ENCODE assay signal across 19 cellular contexts in genomic region chr11:60336767-60337391, GRCh38. TPM values are rescaled to one million over a fixed set of nuclear protein-coding genes. Genes with fewer than 3 reads are reported as not detected.
DNase-seq lines count a peak whose midpoint lies in the region; ATAC-seq and TF ChIP-seq lines count a peak whose summit lies in the region.
"Had no signal": no experiment of that assay in that cellular context is flagged by ENCODE, and none has a peak within 500 bp of the region (broad histone marks: within the 10 kb centered on the region; RNA-seq: fewer than 3 reads in every experiment).

No MANE protein-coding gene starts in this region.

- H4K20me1 ChIP-seq in PC-9 (ENCODE audit: insufficient read depth): no peaks in the 10 kb centered on the region

- H3K27me3 ChIP-seq in PC-9 (ENCODE audit: insufficient read depth, low read depth): no peaks in the 10 kb centered on the region

- no peaks in the 10 kb centered on the region for H3K79me2 ChIP-seq in PC-9 (ENCODE audit: low read depth)

- no peaks in the 10 kb centered on the region for H3F3A ChIP-seq in PC-9 (ENCODE audit: insufficient read depth, low read depth)

- no peak overlapping the region for H3K27ac ChIP-seq in PC-9

- POLR2A ChIA-PET in PC-9 (lab: Charles Lee; ENCODE audit: unreplicated experiment): no interaction called here

- H2AFZ ChIP-seq in PC-9: no peak overlapping the region

- H3K36me3 ChIP-seq in PC-9 (ENCODE audit: low read depth): no peaks in the 10 kb centered on the region

- DNase-seq in sciatic nerve (ENCODE audit: low spot score) (no peak), HK-2 (ENCODE audit: unreplicated experiment) (no peak), PC-9 (no peak)
- DNase-seq: activated CD4-positive, CD25-positive, alpha-beta regulatory T cell; activated naive CD8-positive, alpha-beta T cell treated with anti-CD3 and anti-CD28 coated beads, Interleukin-2, amount 50 U/mL, for 24 hours; dorsolateral prefrontal cortex; NCI-H345; SHP77 treated with DMSO at 0.1 percent for 48 hours; T-helper 17 cell had no signal

- H3K9me3 ChIP-seq in PC-9 (ENCODE audit: insufficient read depth, low read depth): no peaks in the 10 kb centered on the region

- H3K9me2 ChIP-seq in PC-9 (ENCODE audit: insufficient read depth): no peaks in the 10 kb centered on the region

- peak; percentile 33 for ATAC-seq in GM18861 (IDR thresholded peaks at IDR 0.05; ENCODE audit: unreplicated experiment)
- ATAC-seq in HG03439 (IDR thresholded peaks at IDR 0.05; ENCODE audit: unreplicated experiment): peak; percentile 49
- peak; percentile 41 for ATAC-seq in sciatic nerve
- ATAC-seq: activated naive CD8-positive, alpha-beta T cell treated with anti-CD3 and anti-CD28 coated beads, Interleukin-2, amount 50 U/mL, for 24 hours; activated T-helper 17 cell treated with anti-CD3 and anti-CD28 coated beads, Interleukin-2, amount 50 U/mL, for 72 hours; T-helper 17 cell had no signal

- no TSS peak for BruUV-seq in PC-9 (replicated peaks; lab: Mats Ljungman, UMichigan)

- TF ChIP-seq CTCF in PC-9 (conservative IDR thresholded peaks at IDR 0.05): no peak

- intact Hi-C loops in sciatic nerve (cut with DNase I) (no loop called here), PC-9 (cut with micrococcal nuclease; ENCODE audit: unreplicated experiment) (loop anchor here (10.0 kb wide), 1 partner anchor 148 kb away; no protein-coding TSS in a partner anchor)

- H3K4me2 ChIP-seq in PC-9: no peak overlapping the region
- H3K4me2 ChIP-seq: smooth muscle cell had no signal

- H3K4me3 ChIP-seq in PC-9: no peak overlapping the region
- H3K4me3 ChIP-seq: dorsolateral prefrontal cortex, smooth muscle cell had no signal

- no peaks in the 10 kb centered on the region for H3K4me1 ChIP-seq in PC-9 (replicated peaks; ENCODE audit: insufficient read depth)

- CTCF ChIA-PET in PC-9 (lab: Charles Lee): no interaction called here

RNA-seq across cellular contexts. Expression of gene MS4A6E, which starts 9.8 kb away (rescaled TPM):
- total RNA-seq in sciatic nerve (0.53 TPM), PC-9 (2021) (not detected in 2 replicates)
- total RNA-seq: activated T-helper 17 cell treated with anti-CD3 and anti-CD28 coated beads, Interleukin-2, amount 50 U/mL, for 72 hours; bronchial epithelial cell; dorsolateral prefrontal cortex; glomerular endothelial cell; H4; HT1080; lower leg skin; posterior vena cava; smooth muscle cell; T-helper 17 cell had no signal

RNA-seq across cellular contexts. Expression of gene MS4A7, which starts 41.5 kb away (rescaled TPM):
- total RNA-seq in sciatic nerve (48.4 TPM), PC-9 (2021) (not detected in 2 replicates)
- total RNA-seq: activated T-helper 17 cell treated with anti-CD3 and anti-CD28 coated beads, Interleukin-2, amount 50 U/mL, for 72 hours; bronchial epithelial cell; glomerular endothelial cell; H4; HT1080; smooth muscle cell had no signal

RNA-seq across cellular contexts. Expression of gene MS4A4A, which starts 56.4 kb away (rescaled TPM):
- total RNA-seq in sciatic nerve (32.9 TPM), PC-9 (2021) (not detected in 2 replicates)
- total RNA-seq: activated T-helper 17 cell treated with anti-CD3 and anti-CD28 coated beads, Interleukin-2, amount 50 U/mL, for 72 hours; bronchial epithelial cell; glomerular endothelial cell; HT1080; smooth muscle cell had no signal

RNA-seq across cellular contexts. Expression of gene MS4A14, which starts 59.4 kb away (rescaled TPM):
- total RNA-seq in sciatic nerve (6.4 TPM), PC-9 (2021) (not detected in 2 replicates)
- total RNA-seq: activated T-helper 17 cell treated with anti-CD3 and anti-CD28 coated beads, Interleukin-2, amount 50 U/mL, for 72 hours; bronchial epithelial cell; glomerular endothelial cell; H4; HT1080; smooth muscle cell had no signal

Comparison
In these comparisons a context has a peak if more than half of its experiments do, and no peak if none do; other contexts are left out.
1. RNA of gene MS4A7, which starts 41.5 kb away (total RNA-seq): 48.4 TPM in sciatic nerve (single experiment); not detected in PC-9; every median in the first group is over 10 times any median in the second.
2. RNA of gene MS4A4A, which starts 56.4 kb away (total RNA-seq): 32.9 TPM in sciatic nerve (single experiment); not detected in PC-9; every median in the first group is over 10 times any median in the second.
3. Peak in every context shown above with its lines, with median percentiles within 50 percentile points of each other: ATAC-seq.